ENCODE assay signal across 21 cellular contexts in the genomic region with DNA sequence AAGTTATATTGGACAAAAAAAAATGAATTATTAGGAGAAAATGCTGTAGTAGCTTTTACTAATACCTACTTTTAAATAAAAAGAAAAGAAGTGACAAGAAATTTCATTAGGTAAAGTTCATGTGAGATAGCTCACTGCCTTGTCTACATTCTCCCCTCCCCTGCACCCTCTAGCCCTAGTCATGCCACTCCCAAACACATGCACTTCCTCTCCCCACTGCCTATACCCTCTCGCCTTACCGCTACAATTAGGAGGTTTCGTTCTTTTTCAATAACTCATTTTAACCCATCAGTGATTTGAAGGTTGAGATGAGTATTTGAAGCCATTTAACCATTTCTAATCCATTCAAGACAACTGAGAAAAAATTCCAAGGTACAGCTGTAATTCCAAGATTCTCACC.
DNase-seq lines count a peak whose midpoint lies in the region; ATAC-seq and TF ChIP-seq lines count a peak whose summit lies in the region.
"Had no signal": no experiment of that assay in that cellular context is flagged by ENCODE, and none has a peak within 500 bp of the region (broad histone marks: within the 10 kb centered on the region; RNA-seq: fewer than 3 reads in every experiment).

No MANE protein-coding gene starts in this region.

- no peak overlapping the region for H3K4me3 ChIP-seq in GM06990 (replicated peaks; ENCODE audit: low read depth, low read length)
- H3K4me3 ChIP-seq: body of pancreas, lower lobe of right lung, MG63, right lobe of liver had no signal

- no peaks in the 10 kb centered on the region for H3K27me3 ChIP-seq in GM06990 (replicated peaks; ENCODE audit: control insufficient read depth, insufficient read depth, low read length)
- H3K27me3 ChIP-seq: body of pancreas, MG63, right lobe of liver had no signal

- H3K27ac Mint-ChIP-seq in glutamatergic neuron (ENCODE audit: unreplicated experiment), result peak overlapping the region; percentile 34
- H3K27ac Mint-ChIP-seq: activated T-cell treated with anti-CD3 and anti-CD28 coated beads, Interleukin-2, amount 50 U/mL, for 24 hours; HFFc6; stimulated activated naive CD8-positive, alpha-beta T cell treated with anti-CD3 and anti-CD28 coated beads, Interleukin-15, Interleukin-2, amounts not matched to agents 100 ng/mL and 50 ng/mL, for 24 hours had no signal

- no peaks in the 10 kb centered on the region for H3K36me3 ChIP-seq in GM06990 (ENCODE audit: control insufficient read depth, insufficient read depth, low read length)
- H3K36me3 ChIP-seq: lower lobe of right lung, MG63, right lobe of liver had no signal

- peak; percentile 47 for ATAC-seq in GM18867 (IDR thresholded peaks at IDR 0.05; ENCODE audit: unreplicated experiment)
- no peak for ATAC-seq in GM19324 (IDR thresholded peaks at IDR 0.05; ENCODE audit: low FRiP score, unreplicated experiment)
- ATAC-seq: body of pancreas had no signal

- H3K4me1 Mint-ChIP-seq in glutamatergic neuron (ENCODE audit: low read depth, unreplicated experiment), result peaks cover 34% of the 10 kb centered on the region

- H3K9me3 Mint-ChIP-seq in glutamatergic neuron (ENCODE audit: unreplicated experiment), result peaks cover 12% of the 10 kb centered on the region
- H3K9me3 Mint-ChIP-seq: activated T-cell treated with anti-CD3 and anti-CD28 coated beads, Interleukin-2, amount 50 U/mL, for 24 hours; HFFc6; neural crest cell; stimulated activated naive CD8-positive, alpha-beta T cell treated with anti-CD3 and anti-CD28 coated beads, Interleukin-15, Interleukin-2, amounts not matched to agents 100 ng/mL and 50 ng/mL, for 24 hours had no signal

- peak; percentile 7 for DNase-seq in GM06990 (ENCODE audit: extremely low read depth, insufficient read length)
- peak; percentile 3 for DNase-seq in MV-4-11 (lab: John Stamatoyannopoulos, UW)
- no peak for DNase-seq in glutamatergic neuron
- DNase-seq in COLO829 (ENCODE audit: low spot score), result no peak
- no peak for DNase-seq in ecto neural progenitor cell (ENCODE audit: low spot score)
- DNase-seq: activated CD4-positive, alpha-beta T cell treated with anti-CD3 and anti-CD28 coated beads for 4 hours; activated T-cell treated with anti-CD3 and anti-CD28 coated beads, Interleukin-2, amount 50 U/mL, for 24 hours; cerebellar nuclear complex; HFFc6; lower lobe of right lung; MG63; NCI-H226; NK-92 treated with Interleukin-12 subunit alpha and Interleukin-12 subunit beta, amount 100 ng/mL, for 24 hours; right lobe of liver; stimulated activated CD4-positive, alpha-beta T cell treated with anti-CD3 and anti-CD28 coated beads, Interleukin-12 subunit alpha, Interleukin-12 subunit beta, amount 100 ng/mL, for 4 hours; stimulated activated CD4-positive, alpha-beta T cell treated with anti-CD3 and anti-CD28 coated beads, Interleukin-4, amount 100 ng/mL, for 24 hours had no signal

- H3K27me3 Mint-ChIP-seq in glutamatergic neuron (ENCODE audit: unreplicated experiment), result peaks cover 11% of the 10 kb centered on the region
- H3K27me3 Mint-ChIP-seq: activated T-cell treated with anti-CD3 and anti-CD28 coated beads, Interleukin-2, amount 50 U/mL, for 24 hours; stimulated activated naive CD8-positive, alpha-beta T cell treated with anti-CD3 and anti-CD28 coated beads, Interleukin-15, Interleukin-2, amounts not matched to agents 100 ng/mL and 50 ng/mL, for 24 hours had no signal

- no peak for TF ChIP-seq CTCF in GM06990 (IDR thresholded peaks at IDR 0.05; ENCODE audit: insufficient read depth, low read length, poor library complexity, severe bottlenecking)
- TF ChIP-seq CTCF in glutamatergic neuron (IDR thresholded peaks at IDR 0.05; ENCODE audit: partially characterized antibody, unreplicated experiment), result no peak

- no peaks in the 10 kb centered on the region for H3K36me3 Mint-ChIP-seq in glutamatergic neuron (ENCODE audit: unreplicated experiment)

- H3K4me3 Mint-ChIP-seq in glutamatergic neuron (ENCODE audit: unreplicated experiment), result peak overlapping the region; percentile 6
- H3K4me3 Mint-ChIP-seq: activated T-cell treated with anti-CD3 and anti-CD28 coated beads, Interleukin-2, amount 50 U/mL, for 24 hours; HFFc6; neural crest cell; stimulated activated naive CD8-positive, alpha-beta T cell treated with anti-CD3 and anti-CD28 coated beads, Interleukin-15, Interleukin-2, amounts not matched to agents 100 ng/mL and 50 ng/mL, for 24 hours had no signal

Comparison
In these comparisons a context has a peak if more than half of its experiments do, and no peak if none do; other contexts are left out.
1. DNase-seq: peak in GM06990 (single experiment) and MV-4-11 (single experiment); none in glutamatergic neuron (single experiment), COLO829 (single experiment) and ecto neural progenitor cell (single experiment).